In genomic region chr5:147880461-147880860, GRCh38 we compare ENCODE assay signal across 31 cellular contexts. TPM values are rescaled to one million over a fixed set of nuclear protein-coding genes. Genes with fewer than 3 reads are reported as not detected.
"Had no signal": no experiment of that assay in that cellular context is flagged by ENCODE, and none has a peak within 500 bp of the region (broad histone marks: within the 10 kb centered on the region; RNA-seq: fewer than 3 reads in every experiment).

No MANE protein-coding gene starts in this region.

- H3K27ac Mint-ChIP-seq: activated CD4-positive, alpha-beta T cell treated with anti-CD3 and anti-CD28 coated beads for 36 hours; activated CD8-positive, alpha-beta T cell treated with anti-CD3 and anti-CD28 coated beads, Interleukin-2, amount 10 ng/mL, durations not matched to agents 7 days and 5 days; activated naive CD8-positive, alpha-beta T cell treated with anti-CD3 and anti-CD28 coated beads for 36 hours; T-helper 1 cell treated with Interleukin-12 subunit alpha and Interleukin-12 subunit beta and Interleukin-4 antibody, amounts not matched to agents 30 μg/mL and 1 μg/mL, for 36 hours; T-helper 2 cell treated with Interferon-gamma antibody and Interleukin-4, amounts not matched to agents 5 μg/mL and 100 μg/mL, for 36 hours had no signal

- H3K9ac ChIP-seq: SK-N-SH had no signal

- H3K4me1 Mint-ChIP-seq: activated CD4-positive, alpha-beta T cell treated with anti-CD3 and anti-CD28 coated beads for 36 hours; activated CD4-positive, alpha-beta T cell treated with anti-CD3 and anti-CD28 coated beads, Interleukin-2, amount 10 ng/mL, durations not matched to agents 7 days and 5 days; activated naive CD8-positive, alpha-beta T cell treated with anti-CD3 and anti-CD28 coated beads for 36 hours had no signal

- DNase-seq: activated CD4-positive, alpha-beta T cell treated with anti-CD3 and anti-CD28 coated beads for 36 hours; activated CD4-positive, alpha-beta T cell treated with anti-CD3 and anti-CD28 coated beads, Interleukin-2, amount 10 ng/mL, durations not matched to agents 7 days and 5 days; activated CD4-positive, alpha-beta T cell treated with anti-CD3 and anti-CD28 coated beads, Interleukin-2, amount 50 U/mL, for 48 hours; activated CD8-positive, alpha-beta T cell treated with anti-CD3 and anti-CD28 coated beads, Interleukin-2, amount 10 ng/mL, durations not matched to agents 7 days and 5 days; activated effector memory CD4-positive, alpha-beta T cell treated with Interleukin-2 at 50 U/mL for 16 hours; activated naive CD4-positive, alpha-beta T cell; activated naive CD4-positive, alpha-beta T cell treated with anti-CD3 and anti-CD28 coated beads, Interleukin-2, amount 50 U/mL, for 16 hours; activated naive CD8-positive, alpha-beta T cell treated with anti-CD3 and anti-CD28 coated beads for 36 hours; activated T-cell treated with anti-CD3 and anti-CD28 coated beads, Interleukin-2, amount 50 U/mL, for 48 hours; amniotic stem cell; aorta; brain microvascular endothelial cell; Karpas-422; MG63; NCI-H1048; NCI-H1105 treated with DMSO at 0.1 percent for 48 hours; NCI-H1436; NCI-H1694; NCI-H2029; NCI-H345; NCI-H524 treated with DMSO at 0.1 percent for 48 hours; Peyer's patch; RPMI8226; SHP77 treated with DMSO at 0.1 percent for 48 hours; SK-N-SH had no signal

- ATAC-seq: activated CD4-positive, alpha-beta T cell treated with anti-CD3 and anti-CD28 coated beads for 36 hours; activated CD4-positive, CD25-positive, alpha-beta regulatory T cell treated with anti-CD3 and anti-CD28 coated beads, Interleukin-2, amount 50 U/mL, for 24 hours; activated CD8-positive, alpha-beta T cell treated with anti-CD3 and anti-CD28 coated beads, Interleukin-2, amount 10 ng/mL, durations not matched to agents 7 days and 5 days had no signal

- H3K4me2 ChIP-seq: SK-N-SH had no signal

- H3K27me3 ChIP-seq: brain microvascular endothelial cell, Peyer's patch, SJSA1 had no signal

- H3K9me3 Mint-ChIP-seq: activated CD4-positive, alpha-beta T cell treated with anti-CD3 and anti-CD28 coated beads, Interleukin-2, amount 10 ng/mL, durations not matched to agents 7 days and 5 days; activated naive CD8-positive, alpha-beta T cell treated with anti-CD3 and anti-CD28 coated beads for 36 hours; T-helper 1 cell treated with Interleukin-12 subunit alpha and Interleukin-12 subunit beta and Interleukin-4 antibody, amounts not matched to agents 30 μg/mL and 1 μg/mL, for 36 hours; T-helper 2 cell treated with Interferon-gamma antibody and Interleukin-4, amounts not matched to agents 5 μg/mL and 100 μg/mL, for 36 hours had no signal

- H3K36me3 Mint-ChIP-seq: activated naive CD8-positive, alpha-beta T cell treated with anti-CD3 and anti-CD28 coated beads for 36 hours had no signal

- H3K36me3 ChIP-seq: brain microvascular endothelial cell, MG63, Peyer's patch, SJSA1 had no signal

- H3K27ac ChIP-seq: brain microvascular endothelial cell, Peyer's patch, SJSA1 had no signal

- H3K4me3 Mint-ChIP-seq: activated CD4-positive, alpha-beta T cell treated with anti-CD3 and anti-CD28 coated beads for 36 hours; activated CD4-positive, alpha-beta T cell treated with anti-CD3 and anti-CD28 coated beads, Interleukin-2, amount 10 ng/mL, durations not matched to agents 7 days and 5 days; activated CD8-positive, alpha-beta T cell treated with anti-CD3 and anti-CD28 coated beads, Interleukin-2, amount 10 ng/mL, durations not matched to agents 7 days and 5 days; activated naive CD8-positive, alpha-beta T cell treated with anti-CD3 and anti-CD28 coated beads for 36 hours; T-helper 1 cell treated with Interleukin-12 subunit alpha and Interleukin-12 subunit beta and Interleukin-4 antibody, amounts not matched to agents 30 μg/mL and 1 μg/mL, for 36 hours; T-helper 2 cell treated with Interferon-gamma antibody and Interleukin-4, amounts not matched to agents 5 μg/mL and 100 μg/mL, for 36 hours had no signal

- H3K4me3 ChIP-seq: MG63, Peyer's patch, SJSA1 had no signal

- H3K4me1 ChIP-seq: Peyer's patch, SJSA1 had no signal

- H3K9me3 ChIP-seq: MG63, Peyer's patch, SJSA1, SK-N-SH had no signal

RNA-seq across cellular contexts. Expression of gene SCGB3A2, which starts 1.9 kb away (rescaled TPM):
- total RNA-seq: activated CD4-positive, alpha-beta T cell treated with anti-CD3 and anti-CD28 coated beads for 36 hours; activated CD4-positive, alpha-beta T cell treated with anti-CD3 and anti-CD28 coated beads, Interleukin-2, amount 10 ng/mL, durations not matched to agents 7 days and 5 days; activated CD8-positive, alpha-beta T cell treated with anti-CD3 and anti-CD28 coated beads, Interleukin-2, amount 10 ng/mL, durations not matched to agents 7 days and 5 days; activated naive CD8-positive, alpha-beta T cell treated with anti-CD3 and anti-CD28 coated beads for 36 hours; aorta; cardiac septum; NCI-H460; Peyer's patch; SJSA1 had no signal
- polyA plus RNA-seq: SK-N-SH had no signal

RNA-seq across cellular contexts. Expression of gene C5orf46, which starts 25.9 kb away (rescaled TPM):
- total RNA-seq: activated CD4-positive, alpha-beta T cell treated with anti-CD3 and anti-CD28 coated beads for 36 hours; activated CD4-positive, alpha-beta T cell treated with anti-CD3 and anti-CD28 coated beads, Interleukin-2, amount 10 ng/mL, durations not matched to agents 7 days and 5 days; activated CD8-positive, alpha-beta T cell treated with anti-CD3 and anti-CD28 coated beads, Interleukin-2, amount 10 ng/mL, durations not matched to agents 7 days and 5 days; activated naive CD8-positive, alpha-beta T cell treated with anti-CD3 and anti-CD28 coated beads for 36 hours; NCI-H460; Peyer's patch had no signal

RNA-seq across cellular contexts. Expression of gene SPINK1, which starts 49.0 kb away (rescaled TPM):
- total RNA-seq: activated CD4-positive, alpha-beta T cell treated with anti-CD3 and anti-CD28 coated beads for 36 hours; activated CD4-positive, alpha-beta T cell treated with anti-CD3 and anti-CD28 coated beads, Interleukin-2, amount 10 ng/mL, durations not matched to agents 7 days and 5 days; activated CD8-positive, alpha-beta T cell treated with anti-CD3 and anti-CD28 coated beads, Interleukin-2, amount 10 ng/mL, durations not matched to agents 7 days and 5 days; activated naive CD8-positive, alpha-beta T cell treated with anti-CD3 and anti-CD28 coated beads for 36 hours; NCI-H460; SJSA1 had no signal
- polyA plus RNA-seq: SK-N-SH had no signal
